In the genomic region with DNA sequence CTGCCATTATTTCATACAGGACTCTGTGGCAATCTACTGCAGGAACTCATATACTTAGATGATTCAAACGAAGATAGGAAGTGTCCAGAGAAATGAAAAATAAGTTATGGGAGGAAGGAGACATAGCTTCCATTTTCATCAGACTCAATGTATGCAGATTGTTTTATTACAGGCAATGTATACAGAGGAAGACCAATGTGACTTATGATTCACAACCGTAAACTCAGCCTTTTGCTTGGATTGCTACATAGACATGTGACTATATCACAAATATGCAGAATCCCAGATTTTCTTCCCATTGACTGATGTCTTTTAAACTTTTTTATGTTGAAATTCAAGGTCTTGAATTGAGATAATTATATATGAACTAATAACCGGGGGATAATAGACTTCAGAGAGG, we compare ENCODE assay signal across 18 cellular contexts.
A peak's percentile ranks its signal among the peaks of the same experiment; 100 is the strongest.
DNase-seq lines count a peak whose midpoint lies in the region; ATAC-seq and TF ChIP-seq lines count a peak whose summit lies in the region.
"Had no signal": no experiment of that assay in that cellular context is flagged by ENCODE, and none has a peak within 500 bp of the region (broad histone marks: within the 10 kb centered on the region; RNA-seq: fewer than 3 reads in every experiment).

No MANE protein-coding gene starts in this region.

- H3K4me1 Mint-ChIP-seq in activated naive CD4-positive, alpha-beta T cell treated with anti-CD3 and anti-CD28 coated beads, Interleukin-2, amount 50 U/mL, for 24 hours, result no peaks in the 10 kb centered on the region
- H3K4me1 Mint-ChIP-seq in activated naive CD4-positive, alpha-beta T cell treated with anti-CD3 and anti-CD28 coated beads for 36 hours (ENCODE audit: low read depth), result no peaks in the 10 kb centered on the region
- H3K4me1 Mint-ChIP-seq: CD14-positive monocyte; CD4-positive, alpha-beta memory T cell; GM23338; IgD-negative memory B cell had no signal

- no peak for DNase-seq in activated naive CD4-positive, alpha-beta T cell treated with anti-CD3 and anti-CD28 coated beads for 36 hours
- DNase-seq in left colon (no peak), A172 (ENCODE audit: low spot score) (no peak), NCI-H748 (lab: John Stamatoyannopoulos, UW; ENCODE audit: unreplicated experiment) (no peak)
- no peak for DNase-seq in effector CD8-positive, alpha-beta T cell (lab: John Stamatoyannopoulos, UW)
- DNase-seq: CD4-positive, alpha-beta memory T cell; DMS153; DMS79; HFFc6; KBM-7 had no signal

- H2AFZ ChIP-seq in Loucy (ENCODE audit: low read length), result peak overlapping the region; percentile 1; the same call in 1 of the 2 replicates
- H2AFZ ChIP-seq: GM23338 had no signal

- H3K9me2 ChIP-seq in Loucy (replicated peaks; ENCODE audit: low read depth, low read length), result no peaks in the 10 kb centered on the region

- CTCF ChIA-PET in activated naive CD4-positive, alpha-beta T cell treated with anti-CD3 and anti-CD28 coated beads for 36 hours (lab: Charles Lee), result no interaction called here

- no peaks in the 10 kb centered on the region for H3K79me2 ChIP-seq in Loucy (ENCODE audit: insufficient read depth, low read length)

- H3K27me3 ChIP-seq in Loucy (ENCODE audit: insufficient read depth, low read length, poor library complexity, severe bottlenecking), result no peaks in the 10 kb centered on the region
- H3K27me3 ChIP-seq: BLaER1 had no signal

- H4K20me1 ChIP-seq in Loucy (ENCODE audit: insufficient read depth, low read length, poor library complexity, severe bottlenecking), result no peaks in the 10 kb centered on the region
- H4K20me1 ChIP-seq: BLaER1 had no signal

- H3K36me3 Mint-ChIP-seq in activated naive CD4-positive, alpha-beta T cell treated with anti-CD3 and anti-CD28 coated beads, Interleukin-2, amount 50 U/mL, for 24 hours, result no peaks in the 10 kb centered on the region
- no peaks in the 10 kb centered on the region for H3K36me3 Mint-ChIP-seq in activated naive CD4-positive, alpha-beta T cell treated with anti-CD3 and anti-CD28 coated beads for 36 hours (ENCODE audit: low read depth)
- H3K36me3 Mint-ChIP-seq: CD14-positive monocyte; CD4-positive, alpha-beta memory T cell; IgD-negative memory B cell had no signal

- no peaks in the 10 kb centered on the region for H3K36me3 ChIP-seq in Loucy (ENCODE audit: insufficient read depth, low read length)
- H3K36me3 ChIP-seq: BLaER1 had no signal

- peak; percentile 86 for ATAC-seq in left colon
- ATAC-seq: GM12878, GM23338, HCT116 had no signal

- no peaks in the 10 kb centered on the region for H3K9me3 Mint-ChIP-seq in activated naive CD4-positive, alpha-beta T cell treated with anti-CD3 and anti-CD28 coated beads, Interleukin-2, amount 50 U/mL, for 24 hours
- no peaks in the 10 kb centered on the region for H3K9me3 Mint-ChIP-seq in activated naive CD4-positive, alpha-beta T cell treated with anti-CD3 and anti-CD28 coated beads for 36 hours
- H3K9me3 Mint-ChIP-seq: CD14-positive monocyte, GM23338 had no signal

- H3K27ac Mint-ChIP-seq in activated naive CD4-positive, alpha-beta T cell treated with anti-CD3 and anti-CD28 coated beads, Interleukin-2, amount 50 U/mL, for 24 hours, result peak overlapping the region; percentile 18
- H3K27ac Mint-ChIP-seq in activated naive CD4-positive, alpha-beta T cell treated with anti-CD3 and anti-CD28 coated beads for 36 hours, result no peak overlapping the region
- H3K27ac Mint-ChIP-seq: CD14-positive monocyte; CD4-positive, alpha-beta memory T cell; GM23338; HFFc6; IgD-negative memory B cell had no signal

- H3K4me2 ChIP-seq in Loucy (ENCODE audit: low read depth, low read length, poor library complexity, severe bottlenecking), result no peak overlapping the region
- H3K4me2 ChIP-seq: BLaER1, GM23338 had no signal

- no peak overlapping the region for H3K4me3 Mint-ChIP-seq in activated naive CD4-positive, alpha-beta T cell treated with anti-CD3 and anti-CD28 coated beads, Interleukin-2, amount 50 U/mL, for 24 hours
- H3K4me3 Mint-ChIP-seq in activated naive CD4-positive, alpha-beta T cell treated with anti-CD3 and anti-CD28 coated beads for 36 hours, result no peak overlapping the region
- H3K4me3 Mint-ChIP-seq: CD14-positive monocyte; CD4-positive, alpha-beta memory T cell; GM23338; HFFc6; IgD-negative memory B cell had no signal

- H3K4me3 ChIP-seq in Loucy (ENCODE audit: low read length, poor library complexity, severe bottlenecking), result no peak overlapping the region
- H3K4me3 ChIP-seq: BLaER1, GM12878, GM23338 had no signal

- H3K9me3 ChIP-seq in Loucy (ENCODE audit: insufficient read depth, low read depth, low read length), result no peaks in the 10 kb centered on the region
- H3K9me3 ChIP-seq: BLaER1 had no signal

- H3F3A ChIP-seq in Loucy (ENCODE audit: low read depth), result no peaks in the 10 kb centered on the region

- H3K9ac ChIP-seq in Loucy (ENCODE audit: low read depth, low read length, poor library complexity, severe bottlenecking), result no peak overlapping the region
- H3K9ac ChIP-seq: BLaER1 had no signal

- H3K4me1 ChIP-seq in Loucy (ENCODE audit: insufficient read depth, low read length, poor library complexity, severe bottlenecking), result peaks cover 10% of the 10 kb centered on the region
- H3K4me1 ChIP-seq: BLaER1 had no signal

- peaks cover 1% of the 10 kb centered on the region for H3K27me3 Mint-ChIP-seq in activated naive CD4-positive, alpha-beta T cell treated with anti-CD3 and anti-CD28 coated beads, Interleukin-2, amount 50 U/mL, for 24 hours
- H3K27me3 Mint-ChIP-seq in activated naive CD4-positive, alpha-beta T cell treated with anti-CD3 and anti-CD28 coated beads for 36 hours (ENCODE audit: low read depth), result no peaks in the 10 kb centered on the region
- H3K27me3 Mint-ChIP-seq: CD4-positive, alpha-beta memory T cell; IgD-negative memory B cell had no signal

- TF ChIP-seq CTCF in Loucy (conservative IDR thresholded peaks at IDR 0.05; ENCODE audit: low read length), result no peak

- intact Hi-C loops in activated naive CD4-positive, alpha-beta T cell treated with anti-CD3 and anti-CD28 coated beads for 36 hours (cut with micrococcal nuclease), result no loop called here
- intact Hi-C loops in left colon (cut with DNase I, micrococcal nuclease), result no loop called here
